Comparison of ENCODE assay signal across 7 cellular contexts in the genomic region with DNA sequence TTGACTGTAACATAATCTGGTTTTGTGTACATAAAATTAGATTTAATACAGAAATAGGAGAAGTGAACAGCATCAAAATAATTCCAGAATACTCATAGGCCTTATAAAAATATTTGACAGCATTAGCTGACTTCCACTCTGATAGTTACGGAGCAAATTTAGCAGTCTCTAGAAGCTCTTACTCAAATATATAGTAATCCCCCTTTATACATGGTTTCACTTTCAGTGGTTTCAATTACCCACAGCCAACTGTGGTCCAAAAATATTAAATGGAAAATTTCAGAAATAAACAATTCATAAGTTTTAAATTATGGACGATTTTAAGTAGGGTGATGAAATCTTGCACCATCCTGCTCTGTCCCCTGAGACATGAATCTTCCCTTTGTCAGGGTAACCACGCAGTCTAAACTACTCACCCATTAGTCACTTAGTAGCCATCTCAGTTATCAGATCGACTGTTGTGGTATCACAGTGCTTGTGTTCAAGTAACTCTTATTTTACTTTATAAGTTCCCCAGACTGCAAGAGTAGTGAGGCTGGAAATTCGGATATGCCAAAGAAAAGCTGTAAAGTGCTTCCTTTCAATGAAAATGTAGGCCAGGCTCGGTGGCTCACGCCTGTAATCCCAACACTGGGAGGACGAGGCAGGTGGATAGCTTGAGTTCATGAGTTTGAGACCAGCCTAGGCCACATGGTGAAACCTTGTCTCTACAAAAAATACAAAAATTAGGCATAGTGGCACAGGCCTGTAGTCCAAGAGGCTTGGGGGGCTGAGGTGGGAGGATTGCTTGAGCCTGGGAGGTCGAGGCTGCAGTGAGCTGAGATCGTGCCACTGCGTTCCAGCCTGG. TPM values are rescaled to one million over a fixed set of nuclear protein-coding genes. Genes with fewer than 3 reads are reported as not detected.
DNase-seq lines count a peak whose midpoint lies in the region; ATAC-seq and TF ChIP-seq lines count a peak whose summit lies in the region.

No MANE protein-coding gene starts in this region.

- H3K4me3 ChIP-seq in SK-N-MC (peak overlapping the region; percentile 20), skeletal muscle cell (ENCODE audit: low read depth, low read length) (no peak overlapping the region), colonic mucosa (no peak overlapping the region)

- DNase-seq in SK-N-MC (ENCODE audit: low read depth, low spot score) (peak; percentile 20), skeletal muscle cell (ENCODE audit: low read depth) (peak; percentile 82), ureter (ENCODE audit: low spot score) (no peak), NCI-H1694 treated with DMSO at 0.1 percent for 48 hours (lab: John Stamatoyannopoulos, UW) (no peak), colonic mucosa (no peak)

- H3K4me1 ChIP-seq in colonic mucosa: no peaks in the 10 kb centered on the region

- H3K36me3 ChIP-seq in SK-N-MC (ENCODE audit: insufficient read depth, low read length) (no peaks in the 10 kb centered on the region), colonic mucosa (no peaks in the 10 kb centered on the region)

- no peak for TF ChIP-seq CTCF in colonic mucosa (IDR thresholded peaks at IDR 0.05)

- no peaks in the 10 kb centered on the region for H3K9me3 ChIP-seq in SK-N-MC (ENCODE audit: low read depth, low read length)
- H3K9me3 ChIP-seq in colonic mucosa: no peaks in the 10 kb centered on the region

- H3K9ac ChIP-seq in SK-N-MC (ENCODE audit: insufficient read length): peak overlapping the region; percentile 21
- no peak overlapping the region for H3K9ac ChIP-seq in colonic mucosa (ENCODE audit: low read depth in 2 of 2, low read length in 2 of 2)

- H3K27ac ChIP-seq in SK-N-MC: peak overlapping the region; percentile 65
- no peak overlapping the region for H3K27ac ChIP-seq in colonic mucosa

- intact Hi-C loops in colonic mucosa (cut with DNase I): no loop called here

- H3K27me3 ChIP-seq in colonic mucosa: no peaks in the 10 kb centered on the region

- ATAC-seq in GM18868 (IDR thresholded peaks at IDR 0.05; ENCODE audit: unreplicated experiment) (peak; percentile 96), HG02885 (IDR thresholded peaks at IDR 0.05; ENCODE audit: poor library complexity, unreplicated experiment) (peak; percentile 94)

RNA-seq across cellular contexts. Expression of gene RTL9, which starts 17.2 kb away (rescaled TPM):
- not detected for total RNA-seq in ureter
- not detected for total RNA-seq in colonic mucosa

RNA-seq across cellular contexts. Expression of gene AMMECR1, which starts 23.5 kb away (rescaled TPM):
- total RNA-seq in ureter (12.2 TPM), colonic mucosa (10 to 100 TPM; 10.4 to 14.4 TPM)

Comparison
In these comparisons a context has a peak if more than half of its experiments do, and no peak if none do; other contexts are left out.
1. DNase-seq: peak in SK-N-MC (single experiment) and skeletal muscle cell (single experiment); none in ureter (single experiment), NCI-H1694 treated with DMSO at 0.1 percent for 48 hours (single experiment) and colonic mucosa (single experiment).